Comparison of ENCODE assay signal across 20 cellular contexts in the genomic region with DNA sequence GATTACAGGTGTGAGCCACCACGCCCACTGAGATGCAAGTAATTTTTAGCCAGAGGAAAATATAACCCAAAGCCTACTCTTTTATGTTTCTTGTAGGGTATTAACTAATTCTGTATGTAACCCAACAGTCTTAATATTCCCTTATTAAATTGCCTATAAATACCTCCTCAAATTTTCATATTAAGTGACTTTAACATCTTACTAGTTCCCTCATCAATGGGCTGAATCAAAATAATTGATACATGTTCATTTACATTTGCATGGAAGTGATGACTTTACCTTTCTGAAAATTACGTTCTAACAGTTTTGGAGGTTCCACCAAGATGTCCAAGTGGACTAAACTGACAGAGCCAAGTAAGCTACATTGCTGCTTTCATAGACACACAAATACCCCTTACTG. TPM values are rescaled to one million over a fixed set of nuclear protein-coding genes. Genes with fewer than 3 reads are reported as not detected.
DNase-seq lines count a peak whose midpoint lies in the region; ATAC-seq and TF ChIP-seq lines count a peak whose summit lies in the region.
"Had no signal": no experiment of that assay in that cellular context is flagged by ENCODE, and none has a peak within 500 bp of the region (broad histone marks: within the 10 kb centered on the region; RNA-seq: fewer than 3 reads in every experiment).

No MANE protein-coding gene starts in this region.

- H3K27ac ChIP-seq in BLaER1 treated with 17β-estradiol and CSF1 and Interleukin-3, amounts not matched to agents 10 nM and 100 nM: no peak overlapping the region
- H3K27ac ChIP-seq in DOHH2 (ENCODE audit: low read depth, low read length): no peak overlapping the region
- no peak overlapping the region for H3K27ac ChIP-seq in substantia nigra (ENCODE audit: low read depth, low read length, poor library complexity, severe bottlenecking)
- H3K27ac ChIP-seq: A549, BLaER1 had no signal

- peaks cover 26% of the 10 kb centered on the region for H3K36me3 Mint-ChIP-seq in brain
- H3K36me3 Mint-ChIP-seq in neural crest cell (ENCODE audit: low read depth): peaks cover 12% of the 10 kb centered on the region

- H3K79me2 ChIP-seq in DOHH2 (ENCODE audit: control insufficient read depth, low read length): peaks cover 70% of the 10 kb centered on the region

- peak overlapping the region in 1 of 5 experiments; percentile 97 for H3K27ac Mint-ChIP-seq in brain
- H3K27ac Mint-ChIP-seq in neural crest cell (ENCODE audit: unreplicated experiment): no peak overlapping the region
- H3K27ac Mint-ChIP-seq: HFFc6 had no signal

- peaks cover 4 to 23% (median 11%) of the 10 kb centered on the region in 11 experiments; a peak in 16 of 22 replicates for H3K36me3 ChIP-seq in BLaER1 treated with 17β-estradiol and CSF1 and Interleukin-3, amounts not matched to agents 10 nM and 100 nM
- H3K36me3 ChIP-seq in DOHH2 (ENCODE audit: control insufficient read depth, low read length): peaks cover 6% of the 10 kb centered on the region

- H3K4me3 ChIP-seq in BLaER1 treated with 17β-estradiol and CSF1 and Interleukin-3, amounts not matched to agents 10 nM and 100 nM: no peak overlapping the region; a peak in 1 of 20 replicates
- no peak overlapping the region for H3K4me3 ChIP-seq in DOHH2 (ENCODE audit: low read length)
- H3K4me3 ChIP-seq: A549, BLaER1, MG63 had no signal

- peaks cover 6% of the 10 kb centered on the region for H3K27me3 Mint-ChIP-seq in brain
- H3K27me3 Mint-ChIP-seq in neural crest cell (ENCODE audit: low read depth): no peaks in the 10 kb centered on the region

- DNase-seq in neural crest cell (ENCODE audit: low read depth, low spot score) (no peak), substantia nigra (lab: John Stamatoyannopoulos, UW) (no peak), NCI-H1694 treated with DMSO at 0.1 percent for 48 hours (lab: John Stamatoyannopoulos, UW) (no peak)
- DNase-seq: DMS79, HFFc6, IMR-90, MG63, NCI-H1048, NCI-H1436 treated with DMSO at 0.1 percent for 48 hours, NCI-H2029 treated with DMSO at 0.1 percent for 48 hours, NCI-H2171 treated with DMSO at 0.1 percent for 48 hours, NCI-H446 treated with DMSO at 0.1 percent for 48 hours, NCI-H69 had no signal

- peaks cover 0 to 4% (median 4%) of the 10 kb centered on the region in 5 experiments for H3K9me3 Mint-ChIP-seq in brain
- peaks cover 3% of the 10 kb centered on the region for H3K9me3 Mint-ChIP-seq in neural crest cell
- H3K9me3 Mint-ChIP-seq: HFFc6 had no signal

- H3K9me2 ChIP-seq in DOHH2 (replicated peaks; ENCODE audit: control insufficient read depth, low read length): no peaks in the 10 kb centered on the region

- no peaks in the 10 kb centered on the region for H3K27me3 ChIP-seq in BLaER1 treated with 17β-estradiol and CSF1 and Interleukin-3, amounts not matched to agents 10 nM and 100 nM
- no peaks in the 10 kb centered on the region for H3K27me3 ChIP-seq in DOHH2 (ENCODE audit: control insufficient read depth, low read length)
- H3K27me3 ChIP-seq: BLaER1, MG63 had no signal

- H3K4me1 Mint-ChIP-seq in brain (peaks cover 74% of the 10 kb centered on the region), neural crest cell (peaks cover 47% of the 10 kb centered on the region)

- no peak for ATAC-seq in HG03378 (IDR thresholded peaks at IDR 0.05; ENCODE audit: unreplicated experiment)
- ATAC-seq: A549, Right ventricle myocardium inferior had no signal

- H3K4me2 ChIP-seq in BLaER1 treated with 17β-estradiol and CSF1 and Interleukin-3, amounts not matched to agents 10 nM and 100 nM: peak overlapping the region in 7 of 11 experiments; percentile 80 to 96 (median 90); a peak in 10 of 22 replicates
- peak overlapping the region; percentile 92; the same call in 1 of the 2 replicates for H3K4me2 ChIP-seq in DOHH2 (ENCODE audit: low read length)
- H3K4me2 ChIP-seq: A549 had no signal

- peak overlapping the region in 3 of 5 experiments; percentile 57 to 70 (median 67) for H3K4me3 Mint-ChIP-seq in brain
- H3K4me3 Mint-ChIP-seq in neural crest cell: peak overlapping the region; percentile 43
- H3K4me3 Mint-ChIP-seq: HFFc6 had no signal

- H4K20me1 ChIP-seq in BLaER1 treated with 17β-estradiol and CSF1 and Interleukin-3, amounts not matched to agents 10 nM and 100 nM: peaks cover 35 to 74% (median 58%) of the 10 kb centered on the region in 11 experiments; a peak in 21 of 22 replicates
- no peaks in the 10 kb centered on the region for H4K20me1 ChIP-seq in DOHH2 (ENCODE audit: control insufficient read depth, insufficient read depth, low read depth, low read length)

- H3K4me1 ChIP-seq in BLaER1 treated with 17β-estradiol and CSF1 and Interleukin-3, amounts not matched to agents 10 nM and 100 nM: peaks cover 21 to 53% (median 26%) of the 10 kb centered on the region in 10 experiments
- H3K4me1 ChIP-seq in DOHH2 (ENCODE audit: control insufficient read depth, low read length): peaks cover 39% of the 10 kb centered on the region

- no peak overlapping the region for H3K9ac ChIP-seq in BLaER1 treated with 17β-estradiol and CSF1 and Interleukin-3, amounts not matched to agents 10 nM and 100 nM
- H3K9ac ChIP-seq: BLaER1 had no signal

- peaks cover 0 to 18% (median 11%) of the 10 kb centered on the region in 11 experiments; a peak in 15 of 22 replicates for H3K9me3 ChIP-seq in BLaER1 treated with 17β-estradiol and CSF1 and Interleukin-3, amounts not matched to agents 10 nM and 100 nM (replicated peaks in 1 of 11)
- 0 out of 2 replicates have a peak, but pooled peaks cover 5% of the 10 kb centered on the region for H3K9me3 ChIP-seq in DOHH2 (ENCODE audit: control insufficient read depth, insufficient read depth, low read length)
- H3K9me3 ChIP-seq: A549, MG63 had no signal

- TF ChIP-seq CTCF in DOHH2 (IDR thresholded peaks at IDR 0.05; ENCODE audit: low read depth, low read length, poor library complexity, severe bottlenecking) (no peak), brain (conservative IDR thresholded peaks at IDR 0.05) (no peak), neural crest cell (conservative IDR thresholded peaks at IDR 0.05) (no peak)

- no peaks in the 10 kb centered on the region for H3F3A ChIP-seq in DOHH2 (ENCODE audit: control insufficient read depth, insufficient read depth)

RNA-seq across cellular contexts. Expression of gene SOS2, which starts 3.1 kb away (rescaled TPM):
- polyA plus RNA-seq in brain (ENCODE audit: insufficient read depth, low read depth, low replicate concordance): 15.3 TPM
- 25.9 and 26.3 TPM in 2 replicates for total RNA-seq in neural crest cell
